Comparison of ENCODE assay signal across 1 cellular context in the genomic region with DNA sequence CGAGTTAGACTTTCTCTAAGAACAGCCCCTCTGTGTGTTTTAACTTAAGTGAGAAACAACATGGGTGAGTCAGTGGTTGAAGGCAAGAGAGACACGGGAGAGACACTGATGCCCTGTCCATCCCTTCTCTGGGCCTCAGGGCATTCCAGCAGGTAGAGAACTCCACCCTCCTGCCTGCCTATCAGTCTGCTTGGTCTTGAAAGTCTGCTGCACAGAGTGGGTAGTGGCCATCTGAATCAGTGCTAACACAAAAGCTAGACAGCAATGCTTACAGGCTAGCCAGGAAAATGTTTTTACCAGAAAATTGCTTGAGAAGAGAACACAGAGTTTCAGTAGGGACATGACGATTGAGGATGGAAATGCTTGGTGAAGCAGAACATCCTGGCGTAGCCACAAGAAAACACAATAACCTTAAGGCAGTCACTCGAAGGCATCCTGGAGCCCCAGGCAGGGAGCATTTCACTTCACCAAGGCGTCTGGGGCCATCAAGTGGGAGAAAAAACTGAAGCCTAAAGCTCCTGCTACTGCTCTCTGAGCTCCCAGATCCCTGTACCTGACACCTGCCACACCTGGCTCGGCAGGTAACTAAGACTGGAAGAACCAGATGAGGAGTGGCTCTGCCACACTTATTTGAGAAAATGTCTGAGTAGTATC.
TF ChIP-seq lines count a peak whose summit lies in the region.

No MANE protein-coding gene starts in this region.

TF ChIP-seq in HEK293T, 16 proteins besides CTCF, POLR2A, EP300 and RAD21 (continued from another document):
- no peak for TF ChIP-seq SP1 (IDR thresholded peaks at IDR 0.05)
- no peak for TF ChIP-seq FOXM1 (IDR thresholded peaks at IDR 0.05; ENCODE audit: borderline replicate concordance)
- TF ChIP-seq NFRKB (IDR thresholded peaks at IDR 0.05) = no peak
- TF ChIP-seq, protein P1, sequence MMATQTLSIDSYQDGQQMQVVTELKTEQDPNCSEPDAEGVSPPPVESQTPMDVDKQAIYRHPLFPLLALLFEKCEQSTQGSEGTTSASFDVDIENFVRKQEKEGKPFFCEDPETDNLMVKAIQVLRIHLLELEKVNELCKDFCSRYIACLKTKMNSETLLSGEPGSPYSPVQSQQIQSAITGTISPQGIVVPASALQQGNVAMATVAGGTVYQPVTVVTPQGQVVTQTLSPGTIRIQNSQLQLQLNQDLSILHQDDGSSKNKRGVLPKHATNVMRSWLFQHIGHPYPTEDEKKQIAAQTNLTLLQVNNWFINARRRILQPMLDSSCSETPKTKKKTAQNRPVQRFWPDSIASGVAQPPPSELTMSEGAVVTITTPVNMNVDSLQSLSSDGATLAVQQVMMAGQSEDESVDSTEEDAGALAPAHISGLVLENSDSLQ (IDR thresholded peaks at IDR 0.05) = no peak
TF ChIP-seq in HEK293T: peak in this region for 0.
